ENCODE assay signal across 1 cellular context in the genomic region with DNA sequence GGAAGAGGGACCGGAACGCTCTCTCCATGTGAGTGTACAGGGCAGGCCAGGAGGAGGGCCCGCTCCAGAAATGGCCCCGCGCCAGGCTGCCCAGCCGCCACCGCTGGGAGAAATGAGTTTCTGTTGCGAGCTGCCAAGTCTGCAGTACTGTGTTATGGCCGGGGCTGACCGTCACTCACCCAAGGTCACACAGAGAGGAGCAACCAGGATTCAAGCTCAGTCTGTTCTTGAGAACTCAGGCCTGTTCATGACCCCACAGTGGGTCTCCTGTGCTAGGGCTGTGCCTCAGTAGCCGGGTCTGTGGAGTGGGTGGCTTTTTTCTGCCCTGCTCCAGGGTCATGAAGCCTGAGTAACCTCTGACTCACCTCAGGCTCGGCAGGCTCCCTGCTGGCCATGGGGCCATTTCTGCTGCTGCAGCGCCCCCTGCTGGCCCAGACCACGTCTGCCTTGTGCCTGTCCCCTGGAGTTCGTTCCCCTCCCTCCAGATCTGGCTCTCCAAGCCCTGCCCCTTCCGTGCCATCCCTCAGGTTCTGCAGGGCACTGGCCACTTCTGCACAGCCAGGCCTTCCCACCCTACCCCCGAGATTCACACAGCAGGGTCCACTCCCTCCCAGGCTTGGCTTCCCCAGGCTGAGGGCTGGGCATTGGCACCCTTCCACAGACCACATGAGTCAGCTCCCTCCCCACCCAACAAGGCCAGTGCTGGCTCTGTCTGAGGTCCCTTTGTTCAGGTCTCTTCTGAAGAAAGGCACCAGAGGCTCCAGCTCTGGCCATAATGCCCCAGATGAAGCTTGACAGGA.
TF ChIP-seq lines count a peak whose summit lies in the region.

No MANE protein-coding gene starts in this region.

TF ChIP-seq in IMR-90, 13 proteins besides CTCF, POLR2A, EP300 and RAD21 (continued from another document):
- TF ChIP-seq RFX5 (IDR thresholded peaks at IDR 0.05; ENCODE audit: low read depth, low read length) (no peak), RCOR1 (IDR thresholded peaks at IDR 0.05; ENCODE audit: insufficient replicate concordance, low read length) (peak; percentile 94), CEBPB (IDR thresholded peaks at IDR 0.05; ENCODE audit: low read depth, low read length) (no peak)
TF ChIP-seq in IMR-90: peak in this region for 3.
